ENCODE assay signal across 13 cellular contexts in the genomic region with DNA sequence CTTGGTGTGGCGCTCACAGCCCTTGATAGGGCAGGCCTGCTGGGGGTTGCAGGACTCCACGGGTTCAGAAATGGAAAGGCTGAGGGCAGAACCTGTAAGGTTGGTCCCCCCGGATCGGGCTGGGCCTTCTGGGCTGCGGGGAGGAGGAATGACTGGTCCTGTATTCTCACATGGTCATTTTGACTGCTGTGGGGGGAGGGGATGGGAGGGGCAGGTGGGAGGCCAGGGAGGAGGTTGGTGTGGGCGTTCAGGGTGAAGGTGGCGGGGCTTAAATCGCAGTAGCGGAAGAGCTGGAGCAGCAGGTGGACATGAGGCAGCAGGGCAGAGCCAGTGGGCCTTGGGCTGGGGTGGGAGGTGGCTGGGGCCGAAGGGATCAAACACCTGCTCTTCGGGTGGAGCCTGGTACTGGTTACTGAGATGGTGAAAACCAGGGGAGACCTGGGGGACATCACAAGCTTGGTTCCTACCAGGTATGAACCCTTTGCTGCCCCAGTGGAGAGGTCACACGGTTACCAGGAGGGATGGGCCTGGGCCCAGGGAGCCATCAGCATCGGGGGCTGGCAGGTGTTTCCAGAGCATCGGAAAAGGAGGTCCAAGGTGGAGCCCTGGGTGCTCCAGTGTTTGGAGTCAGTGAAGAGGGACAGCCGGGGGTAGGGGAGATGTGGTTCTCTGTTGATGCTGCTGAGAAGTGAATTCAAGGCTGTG. TPM values are rescaled to one million over a fixed set of nuclear protein-coding genes. Genes with fewer than 3 reads are reported as not detected.
A peak's percentile ranks its signal among the peaks of the same experiment; 100 is the strongest.
DNase-seq lines count a peak whose midpoint lies in the region; ATAC-seq and TF ChIP-seq lines count a peak whose summit lies in the region.
"Had no signal": no experiment of that assay in that cellular context is flagged by ENCODE, and none has a peak within 500 bp of the region (broad histone marks: within the 10 kb centered on the region; RNA-seq: fewer than 3 reads in every experiment).

No MANE protein-coding gene starts in this region.

- peak overlapping the region; percentile 21 for H3K27ac Mint-ChIP-seq in stimulated activated naive CD8-positive, alpha-beta T cell treated with anti-CD3 and anti-CD28 coated beads, Interleukin-15, Interleukin-2, amounts not matched to agents 100 ng/mL and 50 ng/mL, for 24 hours
- H3K27ac Mint-ChIP-seq in activated naive CD4-positive, alpha-beta T cell treated with anti-CD3 and anti-CD28 coated beads, Interleukin-2, amount 50 U/mL, for 72 hours: peak overlapping the region; percentile 92 to 96

- no peak overlapping the region for H3K27ac ChIP-seq in lower lobe of right lung

- peak overlapping the region; percentile 79 for H3K4me3 ChIP-seq in lower lobe of right lung

- peaks cover 25% of the 10 kb centered on the region for H3K36me3 Mint-ChIP-seq in stimulated activated naive CD8-positive, alpha-beta T cell treated with anti-CD3 and anti-CD28 coated beads, Interleukin-15, Interleukin-2, amounts not matched to agents 100 ng/mL and 50 ng/mL, for 24 hours (ENCODE audit: low read depth)
- H3K36me3 Mint-ChIP-seq in activated naive CD4-positive, alpha-beta T cell treated with anti-CD3 and anti-CD28 coated beads, Interleukin-2, amount 50 U/mL, for 72 hours: peaks cover 6 to 17% of the 10 kb centered on the region in 2 donors

- peaks cover 18% of the 10 kb centered on the region for H3K4me1 Mint-ChIP-seq in stimulated activated naive CD8-positive, alpha-beta T cell treated with anti-CD3 and anti-CD28 coated beads, Interleukin-15, Interleukin-2, amounts not matched to agents 100 ng/mL and 50 ng/mL, for 24 hours (ENCODE audit: low read depth)

- H3K36me3 ChIP-seq in lower lobe of right lung: peaks cover 35% of the 10 kb centered on the region

- peak overlapping the region; percentile 88 for H3K4me3 Mint-ChIP-seq in stimulated activated naive CD8-positive, alpha-beta T cell treated with anti-CD3 and anti-CD28 coated beads, Interleukin-15, Interleukin-2, amounts not matched to agents 100 ng/mL and 50 ng/mL, for 24 hours

- H3K4me1 ChIP-seq in lower lobe of right lung: peaks cover 21% of the 10 kb centered on the region

- TF ChIP-seq CTCF in lower lobe of right lung (IDR thresholded peaks at IDR 0.05): no peak

- H3K27me3 Mint-ChIP-seq in stimulated activated naive CD8-positive, alpha-beta T cell treated with anti-CD3 and anti-CD28 coated beads, Interleukin-15, Interleukin-2, amounts not matched to agents 100 ng/mL and 50 ng/mL, for 24 hours: no peaks in the 10 kb centered on the region

- H3K27me3 ChIP-seq in lower lobe of right lung (ENCODE audit: low read depth): no peaks in the 10 kb centered on the region

- no peak for ATAC-seq in stimulated activated naive CD8-positive, alpha-beta T cell treated with anti-CD3 and anti-CD28 coated beads, Interleukin-15, Interleukin-2, amounts not matched to agents 100 U/mL and 50 U/mL, for 24 hours
- no peak for ATAC-seq in activated naive CD4-positive, alpha-beta T cell treated with anti-CD3 and anti-CD28 coated beads, Interleukin-2, amount 50 U/mL, for 72 hours
- no peak for ATAC-seq in lower lobe of right lung
- ATAC-seq in HG03457 (IDR thresholded peaks at IDR 0.05; ENCODE audit: unreplicated experiment): no peak
- no peak for ATAC-seq in HG02840 (IDR thresholded peaks at IDR 0.05; ENCODE audit: low FRiP score, unreplicated experiment)

- H3K9me3 ChIP-seq in lower lobe of right lung: no peaks in the 10 kb centered on the region

- no peaks in the 10 kb centered on the region for H3K9me3 Mint-ChIP-seq in stimulated activated naive CD8-positive, alpha-beta T cell treated with anti-CD3 and anti-CD28 coated beads, Interleukin-15, Interleukin-2, amounts not matched to agents 100 ng/mL and 50 ng/mL, for 24 hours
- H3K9me3 Mint-ChIP-seq in activated naive CD4-positive, alpha-beta T cell treated with anti-CD3 and anti-CD28 coated beads, Interleukin-2, amount 50 U/mL, for 72 hours: no peaks in the 10 kb centered on the region

- no peak for DNase-seq in stimulated activated naive CD8-positive, alpha-beta T cell treated with anti-CD3 and anti-CD28 coated beads, Interleukin-15, Interleukin-2, amounts not matched to agents 100 U/mL and 50 U/mL, for 24 hours
- DNase-seq in activated naive CD4-positive, alpha-beta T cell treated with anti-CD3 and anti-CD28 coated beads, Interleukin-2, amount 50 U/mL, for 72 hours (ENCODE audit: low spot score in 2 of 2): no peak
- DNase-seq in lower lobe of right lung: peak; percentile 35
- DNase-seq in stimulated activated CD4-positive, alpha-beta T cell treated with anti-CD3 and anti-CD28 coated beads, Interleukin-2, amount 100 ng/mL, for 48 hours: no peak
- DNase-seq in stimulated activated naive CD4-positive, alpha-beta T cell (lab: John Stamatoyannopoulos, UW): no peak
- DNase-seq: erythroblast; stimulated activated CD4-positive, alpha-beta T cell treated with anti-CD3 and anti-CD28 coated beads, Interleukin-4, amount 100 ng/mL, for 24 hours had no signal

- intact Hi-C loops in lower lobe of right lung (cut with DNase I): no loop called here

RNA-seq across cellular contexts. Expression of a gene that starts 1.8 kb away (rescaled TPM):
- total RNA-seq in activated naive CD4-positive, alpha-beta T cell treated with anti-CD3 and anti-CD28 coated beads, Interleukin-2, amount 50 U/mL, for 72 hours: 10 to 100 TPM; 16.4 to 53.7 TPM
- 21.9 TPM for total RNA-seq in lower lobe of right lung

RNA-seq across cellular contexts. Expression of a gene that starts 18.9 kb away (rescaled TPM):
- not detected for total RNA-seq in activated naive CD4-positive, alpha-beta T cell treated with anti-CD3 and anti-CD28 coated beads, Interleukin-2, amount 50 U/mL, for 72 hours
- not detected for total RNA-seq in lower lobe of right lung
- total RNA-seq: LHCN-M2, lung microvascular endothelial cell, RPMI7951 had no signal

RNA-seq across cellular contexts. Expression of a gene that starts 22.7 kb away (rescaled TPM):
- under 1 TPM; 0.14 to 0.54 TPM for total RNA-seq in activated naive CD4-positive, alpha-beta T cell treated with anti-CD3 and anti-CD28 coated beads, Interleukin-2, amount 50 U/mL, for 72 hours
- total RNA-seq in lower lobe of right lung: 22.8 TPM

RNA-seq across cellular contexts. Expression of a gene that starts 43.6 kb away (rescaled TPM):
- total RNA-seq in activated naive CD4-positive, alpha-beta T cell treated with anti-CD3 and anti-CD28 coated beads, Interleukin-2, amount 50 U/mL, for 72 hours: not detected
- not detected for total RNA-seq in lower lobe of right lung
- total RNA-seq: LHCN-M2, lung microvascular endothelial cell, RPMI7951 had no signal

RNA-seq across cellular contexts. Expression of a gene that starts 59.2 kb away (rescaled TPM):
- total RNA-seq in activated naive CD4-positive, alpha-beta T cell treated with anti-CD3 and anti-CD28 coated beads, Interleukin-2, amount 50 U/mL, for 72 hours: not detected
- not detected for total RNA-seq in lower lobe of right lung
- total RNA-seq: LHCN-M2, lung microvascular endothelial cell, RPMI7951 had no signal

Comparison
In these comparisons a context has a peak if more than half of its experiments do, and no peak if none do; other contexts are left out.
1. RNA of a gene that starts 22.7 kb away (total RNA-seq): 22.8 TPM in lower lobe of right lung (single experiment); 0.14 to 0.54 TPM in activated naive CD4-positive, alpha-beta T cell treated with anti-CD3 and anti-CD28 coated beads, Interleukin-2, amount 50 U/mL, for 72 hours; every median in the first group is over 10 times any median in the second.